In genomic region chr15:67820992-67821783, GRCh38 we compare ENCODE assay signal across 9 cellular contexts. TPM values are rescaled to one million over a fixed set of nuclear protein-coding genes. Genes with fewer than 3 reads are reported as not detected.
DNase-seq lines count a peak whose midpoint lies in the region; ATAC-seq and TF ChIP-seq lines count a peak whose summit lies in the region.
"Had no signal": no experiment of that assay in that cellular context is flagged by ENCODE, and none has a peak within 500 bp of the region (broad histone marks: within the 10 kb centered on the region; RNA-seq: fewer than 3 reads in every experiment).

No MANE protein-coding gene starts in this region.

- H3K27ac ChIP-seq in CD8-positive, alpha-beta T cell (ENCODE audit: low read depth, low read length) = no peak overlapping the region

- H3K27ac Mint-ChIP-seq in CD8-positive, alpha-beta T cell = no peak overlapping the region

- intact Hi-C loops in CD8-positive, alpha-beta T cell (cut with DNase I, micrococcal nuclease) = no loop called here
- intact Hi-C loops in mucosa of descending colon (cut with DNase I, micrococcal nuclease) = no loop called here

- no peak overlapping the region for H3K4me3 Mint-ChIP-seq in CD8-positive, alpha-beta T cell

- CTCF ChIA-PET in CD8-positive, alpha-beta T cell (lab: Charles Lee) = no interaction called here

- H3K4me1 Mint-ChIP-seq in CD8-positive, alpha-beta T cell (ENCODE audit: low read depth) = peaks cover 43% of the 10 kb centered on the region

- DNase-seq in CD8-positive, alpha-beta T cell = peak in 3 of 7 experiments; percentile 38 to 52 (median 43)
- DNase-seq in NCI-H226 (peak; percentile 45), dermis blood vessel endothelial cell (peak; percentile 74), mucosa of descending colon (peak in 2 of 3 donors; percentile 69 to 75), NCI-H2171 treated with DMSO at 0.1 percent for 48 hours (lab: John Stamatoyannopoulos, UW) (no peak), NCI-H2196 (lab: John Stamatoyannopoulos, UW; ENCODE audit: unreplicated experiment) (no peak)
- DNase-seq in stimulated activated CD4-positive, alpha-beta T cell treated with anti-CD3 and anti-CD28 coated beads, Interleukin-2, amount 100 ng/mL, for 48 hours = no peak
- DNase-seq: NCI-H2029 treated with DMSO at 0.1 percent for 48 hours had no signal

- H3K9me3 ChIP-seq in CD8-positive, alpha-beta T cell (ENCODE audit: low read length) = no peaks in the 10 kb centered on the region
- no peaks in the 10 kb centered on the region for H3K9me3 ChIP-seq in mucosa of descending colon

- peaks cover 2% of the 10 kb centered on the region for H3K9me3 Mint-ChIP-seq in CD8-positive, alpha-beta T cell

- POLR2A ChIA-PET in CD8-positive, alpha-beta T cell (lab: Charles Lee) = interaction anchor here (1.1 to 1.2 kb wide), 2 partner anchors 13 to 14 kb away, joined by 3 read pairs; no protein-coding TSS in a partner anchor

- H3K27me3 ChIP-seq in CD8-positive, alpha-beta T cell (ENCODE audit: insufficient read depth, low read length) = peaks cover 46% of the 10 kb centered on the region

- no peaks in the 10 kb centered on the region for H3K36me3 Mint-ChIP-seq in CD8-positive, alpha-beta T cell

- no peaks in the 10 kb centered on the region for H3K36me3 ChIP-seq in CD8-positive, alpha-beta T cell (ENCODE audit: insufficient read depth, low read length)
- H3K36me3 ChIP-seq in mucosa of descending colon (ENCODE audit: low read depth) = no peaks in the 10 kb centered on the region

- peaks cover 69% of the 10 kb centered on the region for H3K27me3 Mint-ChIP-seq in CD8-positive, alpha-beta T cell (ENCODE audit: low read depth)

- peaks cover 54% of the 10 kb centered on the region for H3K4me1 ChIP-seq in CD8-positive, alpha-beta T cell (ENCODE audit: insufficient read depth, low read length)
- peaks cover 6% of the 10 kb centered on the region for H3K4me1 ChIP-seq in mucosa of descending colon (ENCODE audit: low read depth)

- peak; percentile 75 for ATAC-seq in CD8-positive, alpha-beta T cell
- ATAC-seq in mucosa of descending colon (peak; percentile 75), HG03378 (IDR thresholded peaks at IDR 0.05; ENCODE audit: unreplicated experiment) (no peak)

- TF ChIP-seq CTCF in CD8-positive, alpha-beta T cell (IDR thresholded peaks at IDR 0.05) = no peak
- TF ChIP-seq CTCF in mucosa of descending colon (IDR thresholded peaks at IDR 0.05) = no peak

- H3K4me3 ChIP-seq in CD8-positive, alpha-beta T cell (ENCODE audit: low read depth, low read length) = no peak overlapping the region
- no peak overlapping the region for H3K4me3 ChIP-seq in mucosa of descending colon

RNA-seq across cellular contexts. Expression of gene SKOR1, which starts 4.1 kb away (rescaled TPM):
- total RNA-seq in CD8-positive, alpha-beta T cell = 1 to 10 TPM; 1.8 to 2.3 TPM
- 0.05 TPM in 1 of 2 replicates, not detected in the other for total RNA-seq in dermis blood vessel endothelial cell
- total RNA-seq in mucosa of descending colon = under 1 TPM; 0.34 to 0.63 (median 0.58) TPM

RNA-seq across cellular contexts. Expression of gene RNU6-1, which starts 18.7 kb away (rescaled TPM):
- not detected for total RNA-seq in CD8-positive, alpha-beta T cell
- total RNA-seq in dermis blood vessel endothelial cell (not detected in 2 replicates), mucosa of descending colon (not detected)

Comparison
In these comparisons a context has a peak if more than half of its experiments do, and no peak if none do; other contexts are left out.
1. DNase-seq: peak in NCI-H226 (single experiment), dermis blood vessel endothelial cell (single experiment) and mucosa of descending colon (2 of 3); none in NCI-H2171 treated with DMSO at 0.1 percent for 48 hours (single experiment), stimulated activated CD4-positive, alpha-beta T cell treated with anti-CD3 and anti-CD28 coated beads, Interleukin-2, amount 100 ng/mL, for 48 hours (0 of 2) and NCI-H2196 (single experiment).